ENCODE assay signal across 1 cellular context in genomic region chr2:241445426-241445825, GRCh38.
TF ChIP-seq lines count a peak whose summit lies in the region.

No MANE protein-coding gene starts in this region.

TF ChIP-seq in GM12878, 131 proteins besides CTCF, POLR2A, EP300 and RAD21 (continued from another document):
- TF ChIP-seq, protein P1, sequence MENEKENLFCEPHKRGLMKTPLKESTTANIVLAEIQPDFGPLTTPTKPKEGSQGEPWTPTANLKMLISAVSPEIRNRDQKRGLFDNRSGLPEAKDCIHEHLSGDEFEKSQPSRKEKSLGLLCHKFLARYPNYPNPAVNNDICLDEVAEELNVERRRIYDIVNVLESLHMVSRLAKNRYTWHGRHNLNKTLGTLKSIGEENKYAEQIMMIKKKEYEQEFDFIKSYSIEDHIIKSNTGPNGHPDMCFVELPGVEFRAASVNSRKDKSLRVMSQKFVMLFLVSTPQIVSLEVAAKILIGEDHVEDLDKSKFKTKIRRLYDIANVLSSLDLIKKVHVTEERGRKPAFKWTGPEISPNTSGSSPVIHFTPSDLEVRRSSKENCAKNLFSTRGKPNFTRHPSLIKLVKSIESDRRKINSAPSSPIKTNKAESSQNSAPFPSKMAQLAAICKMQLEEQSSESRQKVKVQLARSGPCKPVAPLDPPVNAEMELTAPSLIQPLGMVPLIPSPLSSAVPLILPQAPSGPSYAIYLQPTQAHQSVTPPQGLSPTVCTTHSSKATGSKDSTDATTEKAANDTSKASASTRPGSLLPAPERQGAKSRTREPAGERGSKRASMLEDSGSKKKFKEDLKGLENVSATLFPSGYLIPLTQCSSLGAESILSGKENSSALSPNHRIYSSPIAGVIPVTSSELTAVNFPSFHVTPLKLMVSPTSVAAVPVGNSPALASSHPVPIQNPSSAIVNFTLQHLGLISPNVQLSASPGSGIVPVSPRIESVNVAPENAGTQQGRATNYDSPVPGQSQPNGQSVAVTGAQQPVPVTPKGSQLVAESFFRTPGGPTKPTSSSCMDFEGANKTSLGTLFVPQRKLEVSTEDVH (IDR thresholded peaks at IDR 0.05; ENCODE audit: low read depth, partially characterized antibody): no peak
- TF ChIP-seq, protein P2, sequence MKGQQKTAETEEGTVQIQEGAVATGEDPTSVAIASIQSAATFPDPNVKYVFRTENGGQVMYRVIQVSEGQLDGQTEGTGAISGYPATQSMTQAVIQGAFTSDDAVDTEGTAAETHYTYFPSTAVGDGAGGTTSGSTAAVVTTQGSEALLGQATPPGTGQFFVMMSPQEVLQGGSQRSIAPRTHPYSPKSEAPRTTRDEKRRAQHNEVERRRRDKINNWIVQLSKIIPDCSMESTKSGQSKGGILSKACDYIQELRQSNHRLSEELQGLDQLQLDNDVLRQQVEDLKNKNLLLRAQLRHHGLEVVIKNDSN (IDR thresholded peaks at IDR 0.05; ENCODE audit: borderline replicate concordance, extremely low read length, insufficient read depth, low read depth, low read length): no peak
- no peak for TF ChIP-seq ZNF207 (IDR thresholded peaks at IDR 0.05; ENCODE audit: borderline replicate concordance)
- TF ChIP-seq, protein P3, sequence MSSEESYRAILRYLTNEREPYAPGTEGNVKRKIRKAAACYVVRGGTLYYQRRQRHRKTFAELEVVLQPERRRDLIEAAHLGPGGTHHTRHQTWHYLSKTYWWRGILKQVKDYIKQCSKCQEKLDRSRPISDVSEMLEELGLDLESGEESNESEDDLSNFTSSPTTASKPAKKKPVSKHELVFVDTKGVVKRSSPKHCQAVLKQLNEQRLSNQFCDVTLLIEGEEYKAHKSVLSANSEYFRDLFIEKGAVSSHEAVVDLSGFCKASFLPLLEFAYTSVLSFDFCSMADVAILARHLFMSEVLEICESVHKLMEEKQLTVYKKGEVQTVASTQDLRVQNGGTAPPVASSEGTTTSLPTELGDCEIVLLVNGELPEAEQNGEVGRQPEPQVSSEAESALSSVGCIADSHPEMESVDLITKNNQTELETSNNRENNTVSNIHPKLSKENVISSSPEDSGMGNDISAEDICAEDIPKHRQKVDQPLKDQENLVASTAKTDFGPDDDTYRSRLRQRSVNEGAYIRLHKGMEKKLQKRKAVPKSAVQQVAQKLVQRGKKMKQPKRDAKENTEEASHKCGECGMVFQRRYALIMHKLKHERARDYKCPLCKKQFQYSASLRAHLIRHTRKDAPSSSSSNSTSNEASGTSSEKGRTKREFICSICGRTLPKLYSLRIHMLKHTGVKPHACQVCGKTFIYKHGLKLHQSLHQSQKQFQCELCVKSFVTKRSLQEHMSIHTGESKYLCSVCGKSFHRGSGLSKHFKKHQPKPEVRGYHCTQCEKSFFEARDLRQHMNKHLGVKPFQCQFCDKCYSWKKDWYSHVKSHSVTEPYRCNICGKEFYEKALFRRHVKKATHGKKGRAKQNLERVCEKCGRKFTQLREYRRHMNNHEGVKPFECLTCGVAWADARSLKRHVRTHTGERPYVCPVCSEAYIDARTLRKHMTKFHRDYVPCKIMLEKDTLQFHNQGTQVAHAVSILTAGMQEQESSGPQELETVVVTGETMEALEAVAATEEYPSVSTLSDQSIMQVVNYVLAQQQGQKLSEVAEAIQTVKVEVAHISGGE (CRISPR knock-in tag; IDR thresholded peaks at IDR 0.05): no peak
- no peak for TF ChIP-seq NRF1 (conservative IDR thresholded peaks at IDR 0.05; ENCODE audit: low read depth, low read length)
- no peak for TF ChIP-seq RELA (IDR thresholded peaks at IDR 0.05; ENCODE audit: borderline replicate concordance, partially characterized antibody)
- no peak for TF ChIP-seq MYB (IDR thresholded peaks at IDR 0.05; ENCODE audit: borderline replicate concordance, low read depth, low read length)
- TF ChIP-seq CBX5 (IDR thresholded peaks at IDR 0.05; ENCODE audit: low read depth): no peak
